Comparison of ENCODE assay signal across 31 cellular contexts in genomic region chr1:111981871-111982270, GRCh38. TPM values are rescaled to one million over a fixed set of nuclear protein-coding genes. Genes with fewer than 3 reads are reported as not detected.
"Had no signal": no experiment of that assay in that cellular context is flagged by ENCODE, and none has a peak within 500 bp of the region (broad histone marks: within the 10 kb centered on the region; RNA-seq: fewer than 3 reads in every experiment).

No MANE protein-coding gene starts in this region.

- H3K27ac ChIP-seq: ascending aorta, cardiac muscle cell, WERI-Rb-1 had no signal

- H3K4me1 ChIP-seq: ascending aorta had no signal

- H3K9me3 ChIP-seq: ascending aorta had no signal

- H3K36me3 ChIP-seq: cardiac muscle cell, WERI-Rb-1 had no signal

- DNase-seq: activated CD4-positive, alpha-beta memory T cell treated with anti-CD3 and anti-CD28 coated beads, Interleukin-2, amount 10 ng/mL, durations not matched to agents 7 days and 5 days; activated CD4-positive, alpha-beta T cell treated with anti-CD3 and anti-CD28 coated beads for 1 hour; activated CD4-positive, alpha-beta T cell treated with anti-CD3 and anti-CD28 coated beads for 36 hours; activated CD4-positive, alpha-beta T cell treated with anti-CD3 and anti-CD28 coated beads for 48 hours; activated CD4-positive, alpha-beta T cell treated with anti-CD3 and anti-CD28 coated beads, Interleukin-2, amount 10 ng/mL, durations not matched to agents 7 days and 5 days; activated CD4-positive, alpha-beta T cell treated with anti-CD3 and anti-CD28 coated beads, Interleukin-2, amount 50 U/mL, for 48 hours; activated CD4-positive, CD25-positive, alpha-beta regulatory T cell; activated CD8-positive, alpha-beta memory T cell treated with anti-CD3 and anti-CD28 coated beads for 24 hours; activated CD8-positive, alpha-beta memory T cell treated with anti-CD3 and anti-CD28 coated beads, Interleukin-2, amount 10 ng/mL, durations not matched to agents 7 days and 5 days; activated CD8-positive, alpha-beta memory T cell treated with anti-CD3 and anti-CD28 coated beads, Interleukin-2, amount 50 U/mL, for 48 hours; activated CD8-positive, alpha-beta T cell treated with anti-CD3 and anti-CD28 coated beads, Interleukin-2, amount 10 ng/mL, durations not matched to agents 7 days and 5 days; activated effector memory CD4-positive, alpha-beta T cell treated with Interleukin-2 at 50 U/mL for 16 hours; activated gamma-delta T cell; activated naive CD4-positive, alpha-beta T cell treated with anti-CD3 and anti-CD28 coated beads, Interleukin-2, amount 10 ng/mL, durations not matched to agents 7 days and 5 days; activated naive CD4-positive, alpha-beta T cell treated with Interleukin-2 at 50 U/mL for 16 hours; activated naive CD8-positive, alpha-beta T cell treated with anti-CD3 and anti-CD28 coated beads, Interleukin-2, amount 10 ng/mL, durations not matched to agents 7 days and 5 days; activated naive CD8-positive, alpha-beta T cell treated with anti-CD3 and anti-CD28 coated beads, Interleukin-2, amount 50 U/mL, for 24 hours; activated T-cell treated with anti-CD3 and anti-CD28 coated beads, Interleukin-2, amount 50 U/mL, for 24 hours; activated T-cell treated with anti-CD3 and anti-CD28 coated beads, Interleukin-2, amount 50 U/mL, for 48 hours; amygdala; anterior cingulate cortex; SW 1271; T-helper 1 cell; T-helper 2 cell; T-helper 9 cell; WERI-Rb-1 had no signal

- H3K27me3 ChIP-seq: ascending aorta had no signal

- H3K4me3 ChIP-seq: ascending aorta, cardiac muscle cell had no signal

- ATAC-seq: activated CD4-positive, alpha-beta T cell treated with anti-CD3 and anti-CD28 coated beads for 36 hours; activated CD4-positive, CD25-positive, alpha-beta regulatory T cell treated with anti-CD3 and anti-CD28 coated beads, Interleukin-2, amount 50 U/mL, for 24 hours; activated CD8-positive, alpha-beta memory T cell treated with anti-CD3 and anti-CD28 coated beads, Interleukin-2, amount 10 ng/mL, durations not matched to agents 7 days and 5 days; activated CD8-positive, alpha-beta T cell treated with anti-CD3 and anti-CD28 coated beads, Interleukin-2, amount 10 ng/mL, durations not matched to agents 7 days and 5 days; activated naive CD8-positive, alpha-beta T cell treated with anti-CD3 and anti-CD28 coated beads, Interleukin-2, amount 50 U/mL, for 24 hours; WTC11 had no signal

RNA-seq across cellular contexts. Expression of gene KCND3, which starts 7.6 kb away (rescaled TPM):
- total RNA-seq: activated CD4-positive, alpha-beta memory T cell treated with anti-CD3 and anti-CD28 coated beads, Interleukin-2, amount 10 ng/mL, durations not matched to agents 7 days and 5 days; activated CD4-positive, alpha-beta T cell treated with anti-CD3 and anti-CD28 coated beads for 36 hours; activated CD4-positive, alpha-beta T cell treated with anti-CD3 and anti-CD28 coated beads, Interleukin-2, amount 10 ng/mL, durations not matched to agents 7 days and 5 days; activated CD8-positive, alpha-beta memory T cell treated with anti-CD3 and anti-CD28 coated beads, Interleukin-2, amount 10 ng/mL, durations not matched to agents 7 days and 5 days; activated CD8-positive, alpha-beta T cell treated with anti-CD3 and anti-CD28 coated beads, Interleukin-2, amount 10 ng/mL, durations not matched to agents 7 days and 5 days; activated naive CD8-positive, alpha-beta T cell treated with anti-CD3 and anti-CD28 coated beads, Interleukin-2, amount 10 ng/mL, durations not matched to agents 7 days and 5 days; activated T-helper 2 cell treated with anti-CD3 and anti-CD28 coated beads, Interferon-gamma antibody, Interleukin-2, Interleukin-4, amounts not matched to agents 10 μg/mL and 5 μg/mL and 100 μg/mL, durations not matched to agents 14 hours and 24 hours and 36 hours had no signal
